Comparison of ENCODE assay signal across 11 cellular contexts in the genomic region with DNA sequence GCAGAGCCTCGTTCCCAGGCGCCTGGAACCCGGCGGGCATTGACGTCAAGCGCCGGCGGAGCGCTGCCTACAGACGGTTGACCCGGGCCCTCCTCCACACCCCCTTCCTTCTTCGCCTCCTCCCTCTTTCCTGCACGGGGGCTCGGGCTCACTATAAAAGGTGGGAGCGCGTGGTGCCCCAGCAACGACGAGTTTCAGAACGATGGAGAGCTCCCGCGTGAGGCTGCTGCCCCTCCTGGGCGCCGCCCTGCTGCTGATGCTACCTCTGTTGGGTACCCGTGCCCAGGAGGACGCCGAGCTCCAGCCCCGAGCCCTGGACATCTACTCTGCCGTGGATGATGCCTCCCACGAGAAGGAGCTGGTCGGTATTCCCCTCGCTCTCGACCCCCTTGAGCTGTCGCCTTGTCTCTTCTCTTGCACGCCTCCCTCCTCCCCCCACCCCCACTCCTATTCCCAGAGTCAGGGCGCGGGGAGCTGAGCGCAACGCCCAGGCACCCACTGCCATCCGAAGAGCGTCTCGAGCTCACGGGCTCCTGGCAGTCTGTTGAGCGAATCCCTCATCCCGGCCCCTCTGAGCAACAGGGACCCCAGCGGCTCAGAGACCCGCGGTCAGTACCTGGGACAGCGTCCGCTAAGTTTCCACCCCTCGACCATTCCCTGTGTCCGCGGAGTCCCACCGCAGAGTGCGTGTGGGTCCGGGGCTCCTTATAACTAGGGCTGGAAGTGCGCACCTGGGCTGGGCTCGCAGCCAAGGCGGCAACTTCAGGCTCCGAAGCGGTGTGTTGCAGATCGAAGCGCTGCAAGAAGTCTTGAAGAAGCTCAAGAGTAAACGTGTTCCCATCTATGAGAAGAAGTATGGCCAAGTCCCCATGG. TPM values are rescaled to one million over a fixed set of nuclear protein-coding genes. Genes with fewer than 3 reads are reported as not detected.
A peak's percentile ranks its signal among the peaks of the same experiment; 100 is the strongest.
DNase-seq lines count a peak whose midpoint lies in the region; ATAC-seq lines count a peak whose summit lies in the region.
"Had no signal": no experiment of that assay in that cellular context is flagged by ENCODE, and none has a peak within 500 bp of the region (broad histone marks: within the 10 kb centered on the region; RNA-seq: fewer than 3 reads in every experiment).

A gene (plus strand): TSS at position 184 of the 873 bp plus-strand sequence. CDS start 19 bp downstream, at position 203.

- H3K27ac Mint-ChIP-seq in stimulated activated naive B cell treated with anti-CD40 and anti-IgM and Interleukin-4, amounts not matched to agents 10 μg/mL and 1 μg/mL and 100 μg/mL, for 72 hours = no peak within 1 kb of the TSS

- intact Hi-C loops in left cardiac atrium (cut with DNase I) = no loop called here
- intact Hi-C loops in Right ventricle myocardium inferior (cut with DNase I) = no loop called here

- no peaks in the 10 kb centered on the region for H3K36me3 Mint-ChIP-seq in stimulated activated naive B cell treated with anti-CD40 and anti-IgM and Interleukin-4, amounts not matched to agents 10 μg/mL and 1 μg/mL and 100 μg/mL, for 72 hours

- peaks cover 4 to 7% of the 10 kb centered on the region in 2 donors for H3K4me1 Mint-ChIP-seq in stimulated activated naive B cell treated with anti-CD40 and anti-IgM and Interleukin-4, amounts not matched to agents 10 μg/mL and 1 μg/mL and 100 μg/mL, for 72 hours

- H3K4me3 ChIP-seq in iPS-18a (ENCODE audit: low read length) = peak within 1 kb of the TSS; percentile 55
- H3K4me3 ChIP-seq: psoas muscle had no signal

- ATAC-seq in left cardiac atrium (peak; percentile 62 to 68), Right ventricle myocardium inferior (no peak), GM18867 (IDR thresholded peaks at IDR 0.05; ENCODE audit: unreplicated experiment) (no peak), HG03025 (IDR thresholded peaks at IDR 0.05; ENCODE audit: low FRiP score, unreplicated experiment) (no peak)
- ATAC-seq in stimulated activated naive B cell treated with anti-CD40 and anti-IgM and Interleukin-4, amounts not matched to agents 10 μg/mL and 1 μg/mL and 100 μg/mL, for 72 hours (replicated peaks) = no peak
- ATAC-seq: psoas muscle had no signal

- peaks cover 53% of the 10 kb centered on the region for H3K27me3 ChIP-seq in iPS-18a (ENCODE audit: control insufficient read depth, insufficient read depth, low read length)

- no peaks in the 10 kb centered on the region for H3K4me1 ChIP-seq in iPS-18a (ENCODE audit: control insufficient read depth, low read depth, low read length)
- H3K4me1 ChIP-seq: psoas muscle had no signal

- DNase-seq in left cardiac atrium = peak; percentile 18
- DNase-seq in Right ventricle myocardium inferior (ENCODE audit: missing footprints) = no peak
- DNase-seq in amniotic epithelial cell (ENCODE audit: low read depth) = peak; percentile 11
- DNase-seq in stimulated activated naive B cell treated with anti-CD40 and anti-IgM and Interleukin-4, amounts not matched to agents 10 μg/mL and 1 μg/mL and 100 μg/mL, for 72 hours = no peak
- no peak for DNase-seq in MV-4-11 (lab: John Stamatoyannopoulos, UW)
- DNase-seq: cortex of kidney, NCI-H2171, psoas muscle had no signal

- H3K9me3 Mint-ChIP-seq in stimulated activated naive B cell treated with anti-CD40 and anti-IgM and Interleukin-4, amounts not matched to agents 10 μg/mL and 1 μg/mL and 100 μg/mL, for 72 hours = peaks cover 2 to 3% of the 10 kb centered on the region in 2 donors

- H3K9ac ChIP-seq in iPS-18a (ENCODE audit: low read length) = no peak within 1 kb of the TSS

- H3K27ac ChIP-seq in iPS-18a (ENCODE audit: low read length) = no peak within 1 kb of the TSS
- H3K27ac ChIP-seq: psoas muscle had no signal

- no peaks in the 10 kb centered on the region for H3K9me3 ChIP-seq in iPS-18a (ENCODE audit: control insufficient read depth, low read depth, low read length)
- H3K9me3 ChIP-seq: psoas muscle had no signal

- H3K4me3 Mint-ChIP-seq in stimulated activated naive B cell treated with anti-CD40 and anti-IgM and Interleukin-4, amounts not matched to agents 10 μg/mL and 1 μg/mL and 100 μg/mL, for 72 hours = no peak within 1 kb of the TSS

- no peaks in the 10 kb centered on the region for H3K36me3 ChIP-seq in iPS-18a (ENCODE audit: control insufficient read depth, low read depth, low read length)

- H3K27me3 Mint-ChIP-seq in stimulated activated naive B cell treated with anti-CD40 and anti-IgM and Interleukin-4, amounts not matched to agents 10 μg/mL and 1 μg/mL and 100 μg/mL, for 72 hours = peaks cover 59 to 72% of the 10 kb centered on the region in 2 donors

RNA-seq across cellular contexts. Expression of the gene that starts here (rescaled TPM):
- total RNA-seq in left cardiac atrium = not detected
- total RNA-seq in Right ventricle myocardium inferior = not detected
- total RNA-seq: psoas muscle had no signal

Comparison
In these comparisons a context has a peak if more than half of its experiments do, and no peak if none do; other contexts are left out.
1. Peak in DNase-seq and ATAC-seq in left cardiac atrium; RNA of the gene not detected or under 1 TPM.